22 cellular contexts compared by ENCODE assay signal in genomic region chr5:68381909-68382308, GRCh38.
DNase-seq lines count a peak whose midpoint lies in the region; ATAC-seq and TF ChIP-seq lines count a peak whose summit lies in the region.
"Had no signal": no experiment of that assay in that cellular context is flagged by ENCODE, and none has a peak within 500 bp of the region (broad histone marks: within the 10 kb centered on the region; RNA-seq: fewer than 3 reads in every experiment).

No MANE protein-coding gene starts in this region.

- peaks cover 0 to 8% of the 10 kb centered on the region in 2 donors for H3K4me1 ChIP-seq in right atrium auricular region
- peaks cover 10% of the 10 kb centered on the region for H3K4me1 ChIP-seq in left ventricle myocardium inferior
- peaks cover 15% of the 10 kb centered on the region for H3K4me1 ChIP-seq in lower lobe of right lung
- H3K4me1 ChIP-seq in upper lobe of right lung = peaks cover 12% of the 10 kb centered on the region
- H3K4me1 ChIP-seq: breast epithelium had no signal

- no peaks in the 10 kb centered on the region for H3K36me3 Mint-ChIP-seq in activated CD8-positive, alpha-beta T cell treated with anti-CD3 and anti-CD28 coated beads for 36 hours (ENCODE audit: low read depth)
- H3K36me3 Mint-ChIP-seq in HFFc6 (ENCODE audit: low read depth) = no peaks in the 10 kb centered on the region
- H3K36me3 Mint-ChIP-seq: activated naive CD4-positive, alpha-beta T cell treated with anti-CD3 and anti-CD28 coated beads, Interleukin-2, amount 50 U/mL, for 24 hours had no signal

- POLR2A ChIA-PET in activated CD8-positive, alpha-beta T cell treated with anti-CD3 and anti-CD28 coated beads for 36 hours (lab: Charles Lee) = interaction anchor here (1.4 kb wide), 1 partner anchor 79 kb away, joined by 3 read pairs; no protein-coding TSS in a partner anchor

- intact Hi-C loops in left ventricle myocardium inferior (cut with micrococcal nuclease) = no loop called here
- intact Hi-C loops in activated CD8-positive, alpha-beta T cell treated with anti-CD3 and anti-CD28 coated beads for 36 hours (cut with micrococcal nuclease) = no loop called here
- intact Hi-C loops in lower lobe of right lung (cut with DNase I) = no loop called here
- intact Hi-C loops in upper lobe of right lung (cut with DNase I) = no loop called here

- ATAC-seq in activated CD8-positive, alpha-beta T cell treated with anti-CD3 and anti-CD28 coated beads for 36 hours = no peak
- ATAC-seq in lower lobe of right lung (peak in 1 of 2 donors; percentile 61), upper lobe of right lung (peak; percentile 78), HG02885 (IDR thresholded peaks at IDR 0.05; ENCODE audit: poor library complexity, unreplicated experiment) (no peak)
- ATAC-seq: PC-3 had no signal

- peak overlapping the region in 1 of 2 donors; percentile 0 for H3K27ac ChIP-seq in right atrium auricular region
- H3K27ac ChIP-seq in left ventricle myocardium inferior (replicated peaks) = no peak overlapping the region
- peak overlapping the region; percentile 8 for H3K27ac ChIP-seq in lower lobe of right lung
- no peak overlapping the region for H3K27ac ChIP-seq in upper lobe of right lung
- H3K27ac ChIP-seq: VCaP had no signal

- H3K27me3 Mint-ChIP-seq in activated CD8-positive, alpha-beta T cell treated with anti-CD3 and anti-CD28 coated beads for 36 hours = no peaks in the 10 kb centered on the region
- peaks cover 2% of the 10 kb centered on the region for H3K27me3 Mint-ChIP-seq in HFFc6 (ENCODE audit: insufficient read depth)
- H3K27me3 Mint-ChIP-seq: effector memory CD8-positive, alpha-beta T cell had no signal

- CTCF ChIA-PET in activated CD8-positive, alpha-beta T cell treated with anti-CD3 and anti-CD28 coated beads for 36 hours (lab: Charles Lee) = interaction anchor here (1.3 kb wide), 1 partner anchor 22 kb away, joined by 4 read pairs; no protein-coding TSS in a partner anchor

- DNase-seq in right atrium auricular region (ENCODE audit: low spot score) (peak; percentile 67), left ventricle myocardium inferior (no peak), lower lobe of right lung (no peak), upper lobe of right lung (no peak), HFFc6 (no peak), germinal center (ENCODE audit: low spot score) (no peak)
- DNase-seq in activated CD8-positive, alpha-beta T cell treated with anti-CD3 and anti-CD28 coated beads for 36 hours = no peak
- DNase-seq: effector memory CD8-positive, alpha-beta T cell; foreskin melanocyte; H7; NCI-H2107; NCI-H69; PC-3; retina; stimulated activated CD4-positive, alpha-beta T cell treated with anti-CD3 and anti-CD28 coated beads, Interleukin-1b, Interleukin-23, amount 100 ng/mL, for 48 hours; uterus had no signal

- H3K36me3 ChIP-seq in right atrium auricular region (no peaks in the 10 kb centered on the region), left ventricle myocardium inferior (no peaks in the 10 kb centered on the region), lower lobe of right lung (no peaks in the 10 kb centered on the region), upper lobe of right lung (no peaks in the 10 kb centered on the region)
- H3K36me3 ChIP-seq: breast epithelium, uterus had no signal

- H3K4me3 Mint-ChIP-seq in activated CD8-positive, alpha-beta T cell treated with anti-CD3 and anti-CD28 coated beads for 36 hours = no peak overlapping the region
- no peak overlapping the region for H3K4me3 Mint-ChIP-seq in HFFc6
- H3K4me3 Mint-ChIP-seq: activated naive CD4-positive, alpha-beta T cell treated with anti-CD3 and anti-CD28 coated beads, Interleukin-2, amount 50 U/mL, for 24 hours; neural crest cell had no signal

- H3K27me3 ChIP-seq in right atrium auricular region (no peaks in the 10 kb centered on the region), left ventricle myocardium inferior (ENCODE audit: low read depth) (no peaks in the 10 kb centered on the region), lower lobe of right lung (ENCODE audit: low read depth) (no peaks in the 10 kb centered on the region), upper lobe of right lung (no peaks in the 10 kb centered on the region)
- H3K27me3 ChIP-seq: breast epithelium, uterus had no signal

- no peak overlapping the region for H3K4me3 ChIP-seq in right atrium auricular region
- no peak overlapping the region for H3K4me3 ChIP-seq in left ventricle myocardium inferior
- H3K4me3 ChIP-seq in lower lobe of right lung = no peak overlapping the region
- H3K4me3 ChIP-seq in upper lobe of right lung = no peak overlapping the region
- H3K4me3 ChIP-seq: breast epithelium, lung, uterus had no signal

- H3K9me3 ChIP-seq in right atrium auricular region (no peaks in the 10 kb centered on the region), left ventricle myocardium inferior (replicated peaks) (peaks cover 5% of the 10 kb centered on the region), lower lobe of right lung (no peaks in the 10 kb centered on the region), upper lobe of right lung (no peaks in the 10 kb centered on the region)
- H3K9me3 ChIP-seq: breast epithelium, uterus had no signal

- H3K4me1 Mint-ChIP-seq in activated CD8-positive, alpha-beta T cell treated with anti-CD3 and anti-CD28 coated beads for 36 hours (ENCODE audit: low read depth) = peaks cover 58% of the 10 kb centered on the region
- H3K4me1 Mint-ChIP-seq in HFFc6 (ENCODE audit: low read depth) = peaks cover 8% of the 10 kb centered on the region

- H3K9me3 Mint-ChIP-seq in activated CD8-positive, alpha-beta T cell treated with anti-CD3 and anti-CD28 coated beads for 36 hours = no peaks in the 10 kb centered on the region
- no peaks in the 10 kb centered on the region for H3K9me3 Mint-ChIP-seq in HFFc6
- H3K9me3 Mint-ChIP-seq: neural crest cell had no signal

- TF ChIP-seq CTCF in right atrium auricular region (IDR thresholded peaks at IDR 0.05) (no peak), left ventricle myocardium inferior (IDR thresholded peaks at IDR 0.05; ENCODE audit: borderline replicate concordance) (no peak), lower lobe of right lung (IDR thresholded peaks at IDR 0.05) (no peak), upper lobe of right lung (IDR thresholded peaks at IDR 0.05) (no peak), HFFc6 (IDR thresholded peaks at IDR 0.05) (no peak)
- no peak for TF ChIP-seq CTCF in activated CD8-positive, alpha-beta T cell treated with anti-CD3 and anti-CD28 coated beads for 36 hours (IDR thresholded peaks at IDR 0.05)

- peak overlapping the region; percentile 43 for H3K27ac Mint-ChIP-seq in activated CD8-positive, alpha-beta T cell treated with anti-CD3 and anti-CD28 coated beads for 36 hours
- no peak overlapping the region for H3K27ac Mint-ChIP-seq in HFFc6
